In the genomic region with DNA sequence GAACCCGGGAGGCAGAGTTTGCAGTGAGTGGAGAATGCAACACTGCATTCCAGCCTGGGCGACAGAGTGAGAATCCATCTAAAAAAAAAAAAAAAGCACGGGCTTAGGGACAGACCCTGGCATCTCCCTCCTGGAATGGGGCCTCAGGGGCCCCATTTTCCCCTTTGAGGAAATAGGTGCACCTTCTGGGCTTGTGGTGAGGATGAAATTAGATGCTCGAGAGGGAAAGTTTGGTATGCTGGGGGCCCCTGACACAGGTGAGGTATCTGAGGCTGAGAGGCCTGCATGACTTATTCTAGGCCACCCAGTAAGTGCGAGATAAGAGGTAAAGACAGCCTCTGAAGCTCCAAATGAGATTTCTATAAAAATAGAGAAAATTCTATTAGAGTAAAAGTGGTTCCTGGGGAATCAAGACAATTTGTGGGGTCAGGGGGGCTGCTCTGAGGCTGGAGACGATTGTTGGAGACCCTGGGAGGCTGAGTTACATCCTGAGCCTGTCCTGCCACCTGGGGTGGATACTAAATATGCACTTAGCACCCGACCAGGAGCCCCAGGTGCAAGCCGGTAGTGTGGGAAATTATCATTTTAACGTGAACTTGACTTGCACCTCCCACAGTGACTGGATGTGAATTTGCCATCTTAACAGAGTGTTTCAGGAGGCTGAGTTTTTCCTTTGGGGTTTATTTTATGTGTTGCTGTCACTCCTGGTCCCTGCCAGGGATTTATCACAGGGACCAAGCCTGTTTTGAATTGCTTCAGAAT, we compare ENCODE assay signal across 12 cellular contexts. TPM values are rescaled to one million over a fixed set of nuclear protein-coding genes. Genes with fewer than 3 reads are reported as not detected.
"Had no signal": no experiment of that assay in that cellular context is flagged by ENCODE, and none has a peak within 500 bp of the region (broad histone marks: within the 10 kb centered on the region; RNA-seq: fewer than 3 reads in every experiment).

No MANE protein-coding gene starts in this region.

- H3K27ac ChIP-seq: adrenal gland, coronary artery, heart left ventricle, psoas muscle had no signal

- H3K27me3 ChIP-seq: adrenal gland, heart left ventricle, tibial nerve had no signal

- H3K27me3 Mint-ChIP-seq: activated CD4-positive, alpha-beta T cell treated with anti-CD3 and anti-CD28 coated beads, Interleukin-2, amount 10 ng/mL, durations not matched to agents 24 days and 14 days had no signal

- H3K4me1 ChIP-seq: adrenal gland, psoas muscle had no signal

- H3K36me3 Mint-ChIP-seq: activated naive CD4-positive, alpha-beta T cell treated with anti-CD3 and anti-CD28 coated beads, Interleukin-2, amount 10 ng/mL, durations not matched to agents 7 days and 5 days; naive thymus-derived CD8-positive, alpha-beta T cell; stimulated activated naive B cell treated with anti-CD40 and anti-IgM and Interleukin-4, amounts not matched to agents 10 μg/mL and 1 μg/mL and 100 μg/mL, for 72 hours had no signal

- H3K4me1 Mint-ChIP-seq: activated B cell treated with CpG ODN at 0.5 μM for 24 hours; activated CD4-positive, alpha-beta T cell treated with anti-CD3 and anti-CD28 coated beads, Interleukin-2, amount 10 ng/mL, durations not matched to agents 24 days and 14 days; activated T-helper 17 cell treated with anti-CD3 and anti-CD28 coated beads, Interleukin-2, amount 50 U/mL, for 72 hours had no signal

- H3K27ac Mint-ChIP-seq: activated B cell treated with CpG ODN at 0.5 μM for 24 hours; activated CD4-positive, alpha-beta T cell treated with anti-CD3 and anti-CD28 coated beads, Interleukin-2, amount 10 ng/mL, durations not matched to agents 24 days and 14 days; activated naive CD4-positive, alpha-beta T cell treated with anti-CD3 and anti-CD28 coated beads, Interleukin-2, amount 10 ng/mL, durations not matched to agents 7 days and 5 days; activated T-helper 17 cell treated with anti-CD3 and anti-CD28 coated beads, Interleukin-2, amount 50 U/mL, for 72 hours; naive thymus-derived CD8-positive, alpha-beta T cell; stimulated activated naive B cell treated with anti-CD40 and anti-IgM and Interleukin-4, amounts not matched to agents 10 μg/mL and 1 μg/mL and 100 μg/mL, for 72 hours had no signal

- H3K36me3 ChIP-seq: adrenal gland, heart left ventricle, tibial nerve had no signal

- H3K9me3 ChIP-seq: adrenal gland, heart left ventricle, psoas muscle, tibial nerve had no signal

- DNase-seq: activated B cell treated with CpG ODN at 0.5 μM for 24 hours, heart left ventricle, left ventricle myocardium superior, psoas muscle had no signal

- H3K4me3 Mint-ChIP-seq: activated B cell treated with CpG ODN at 0.5 μM for 24 hours; activated CD4-positive, alpha-beta T cell treated with anti-CD3 and anti-CD28 coated beads, Interleukin-2, amount 10 ng/mL, durations not matched to agents 24 days and 14 days; activated naive CD4-positive, alpha-beta T cell treated with anti-CD3 and anti-CD28 coated beads, Interleukin-2, amount 10 ng/mL, durations not matched to agents 7 days and 5 days; activated T-helper 17 cell treated with anti-CD3 and anti-CD28 coated beads, Interleukin-2, amount 50 U/mL, for 72 hours; naive thymus-derived CD8-positive, alpha-beta T cell; stimulated activated naive B cell treated with anti-CD40 and anti-IgM and Interleukin-4, amounts not matched to agents 10 μg/mL and 1 μg/mL and 100 μg/mL, for 72 hours had no signal

- H3K4me3 ChIP-seq: adrenal gland, coronary artery, heart left ventricle, psoas muscle, tibial nerve had no signal

- H3K9me3 Mint-ChIP-seq: activated B cell treated with CpG ODN at 0.5 μM for 24 hours; activated CD4-positive, alpha-beta T cell treated with anti-CD3 and anti-CD28 coated beads, Interleukin-2, amount 10 ng/mL, durations not matched to agents 24 days and 14 days; activated naive CD4-positive, alpha-beta T cell treated with anti-CD3 and anti-CD28 coated beads, Interleukin-2, amount 10 ng/mL, durations not matched to agents 7 days and 5 days; activated T-helper 17 cell treated with anti-CD3 and anti-CD28 coated beads, Interleukin-2, amount 50 U/mL, for 72 hours; naive thymus-derived CD8-positive, alpha-beta T cell; stimulated activated naive B cell treated with anti-CD40 and anti-IgM and Interleukin-4, amounts not matched to agents 10 μg/mL and 1 μg/mL and 100 μg/mL, for 72 hours had no signal

RNA-seq across cellular contexts. Expression of a gene that starts 48.5 kb away (rescaled TPM):
- total RNA-seq: activated B cell treated with CpG ODN at 0.5 μM for 24 hours; naive thymus-derived CD8-positive, alpha-beta T cell had no signal
- polyA plus RNA-seq: naive thymus-derived CD8-positive, alpha-beta T cell had no signal
